9 cellular contexts compared by ENCODE assay signal in the genomic region with DNA sequence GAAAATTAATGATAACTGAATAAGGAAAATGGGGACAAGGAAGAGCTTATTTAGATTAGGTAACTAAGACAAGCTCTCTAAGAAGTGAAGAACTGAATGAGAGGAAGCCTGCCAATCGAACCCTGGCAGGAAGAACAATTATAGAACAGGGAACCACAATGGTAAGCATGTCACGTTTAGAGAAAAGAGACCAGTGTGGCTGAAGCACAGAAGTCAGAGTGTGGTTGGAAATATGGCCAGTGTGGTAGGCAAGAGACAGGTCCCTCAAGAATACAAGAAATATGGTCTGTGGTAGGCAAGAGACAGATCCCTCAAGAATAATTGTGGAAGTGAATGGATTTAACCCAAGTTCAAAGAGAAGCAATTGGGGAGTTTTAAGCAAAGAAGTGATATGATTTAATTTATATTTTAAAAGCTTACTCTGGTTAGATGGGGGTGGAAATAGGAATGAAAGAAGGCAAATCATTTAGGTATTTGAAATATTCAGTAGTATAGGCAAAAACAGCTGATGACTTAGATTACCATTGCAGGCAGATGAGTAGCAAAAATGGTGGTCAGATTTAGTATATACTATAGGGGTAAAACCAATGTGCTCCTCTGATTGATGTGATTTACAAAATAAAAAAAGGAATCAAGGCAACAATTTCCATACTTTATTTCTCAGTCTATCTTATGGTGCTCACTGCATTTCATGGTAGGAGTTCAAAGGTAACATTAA. TPM values are rescaled to one million over a fixed set of nuclear protein-coding genes. Genes with fewer than 3 reads are reported as not detected.
DNase-seq lines count a peak whose midpoint lies in the region; ATAC-seq lines count a peak whose summit lies in the region.
"Had no signal": no experiment of that assay in that cellular context is flagged by ENCODE, and none has a peak within 500 bp of the region (broad histone marks: within the 10 kb centered on the region; RNA-seq: fewer than 3 reads in every experiment).

No MANE protein-coding gene starts in this region.

- H4K91ac ChIP-seq in mesenchymal stem cell (ENCODE audit: low read length) = no peak overlapping the region

- H3K9ac ChIP-seq in mesenchymal stem cell (ENCODE audit: low read length) = no peak overlapping the region

- peak; percentile 69 for ATAC-seq in GM18520 (IDR thresholded peaks at IDR 0.05; ENCODE audit: unreplicated experiment)
- peak; percentile 92 for ATAC-seq in GM21526 (IDR thresholded peaks at IDR 0.05; ENCODE audit: low FRiP score, unreplicated experiment)
- peak; percentile 84 for ATAC-seq in HG03432 (IDR thresholded peaks at IDR 0.05; ENCODE audit: unreplicated experiment)
- ATAC-seq in right cardiac atrium = no peak

- H3K4ac ChIP-seq in mesenchymal stem cell (ENCODE audit: low read depth in 1 of 2, low read length in 2 of 2) = no peak overlapping the region

- H3K4me1 ChIP-seq in mesenchymal stem cell (ENCODE audit: control insufficient read depth, insufficient read depth, low read depth, low read length) (no peaks in the 10 kb centered on the region), right cardiac atrium (ENCODE audit: control insufficient read depth, insufficient read depth, low read length) (peaks cover 2% of the 10 kb centered on the region)

- no peak overlapping the region for H3K4me2 ChIP-seq in mesenchymal stem cell (ENCODE audit: low read length, poor library complexity, severe bottlenecking)

- H2AFZ ChIP-seq in mesenchymal stem cell (ENCODE audit: low read depth, low read length) = no peak overlapping the region

- WGBS in mesenchymal stem cell = 55% methylated on average over 2 of the region's 2 CpGs
- WGBS in right cardiac atrium = 41% methylated on average over 2 of the region's 2 CpGs

- H3K36me3 ChIP-seq in mesenchymal stem cell (ENCODE audit: control insufficient read depth in 1 of 2, insufficient read depth in 2 of 2, low read depth in 1 of 2, low read length in 2 of 2) = peaks cover 0 to 3% of the 10 kb centered on the region in 2 experiments

- intact Hi-C loops in right cardiac atrium (cut with DNase I) = no loop called here

- H3K27me3 ChIP-seq in mesenchymal stem cell (ENCODE audit: control insufficient read depth in 1 of 2, insufficient read depth in 1 of 2, low read length in 2 of 2) (no peaks in the 10 kb centered on the region), right cardiac atrium (ENCODE audit: control insufficient read depth, insufficient read depth) (no peaks in the 10 kb centered on the region)

- no peaks in the 10 kb centered on the region for H3K79me1 ChIP-seq in mesenchymal stem cell (replicated peaks; ENCODE audit: low read length, poor library complexity, severe bottlenecking)

- H2BK120ac ChIP-seq in mesenchymal stem cell (ENCODE audit: low read depth, low read length) = no peak overlapping the region

- H3K18ac ChIP-seq in mesenchymal stem cell (ENCODE audit: low read depth in 1 of 2, low read length in 2 of 2) = no peak overlapping the region

- no peak overlapping the region for H2BK15ac ChIP-seq in mesenchymal stem cell (ENCODE audit: low read depth, poor library complexity, severe bottlenecking)

- DNase-seq in mesenchymal stem cell (peak; percentile 6), SW 1271 (lab: John Stamatoyannopoulos, UW) (no peak), occipital lobe (lab: John Stamatoyannopoulos, UW) (no peak), SHP77 (lab: John Stamatoyannopoulos, UW) (no peak), right cardiac atrium (no peak)
- DNase-seq: NCI-H524 treated with DMSO at 0.1 percent for 48 hours had no signal

- no peak overlapping the region for H2AK5ac ChIP-seq in mesenchymal stem cell (ENCODE audit: low read length, severe bottlenecking)

- H3K23ac ChIP-seq in mesenchymal stem cell (ENCODE audit: low read length in 2 of 2) = no peak overlapping the region

- H4K8ac ChIP-seq in mesenchymal stem cell (ENCODE audit: low read length) = no peak overlapping the region

- H2BK5ac ChIP-seq in mesenchymal stem cell (ENCODE audit: low read depth, low read length, poor library complexity, severe bottlenecking) = no peak overlapping the region

- H3K27ac ChIP-seq in mesenchymal stem cell (ENCODE audit: low read length, poor library complexity, severe bottlenecking) = no peak overlapping the region
- H3K27ac ChIP-seq in right cardiac atrium (ENCODE audit: low read length) = no peak overlapping the region

- H2BK12ac ChIP-seq in mesenchymal stem cell (ENCODE audit: low read length in 2 of 2) = no peak overlapping the region

- H3K9me3 ChIP-seq in mesenchymal stem cell (ENCODE audit: control insufficient read depth, low read length) = no peaks in the 10 kb centered on the region
- no peaks in the 10 kb centered on the region for H3K9me3 ChIP-seq in right cardiac atrium (ENCODE audit: control insufficient read depth, low read length)

- H3K4me3 ChIP-seq in mesenchymal stem cell (ENCODE audit: insufficient read depth in 1 of 2, low read depth in 1 of 2, low read length in 2 of 2) = no peak overlapping the region
- no peak overlapping the region for H3K4me3 ChIP-seq in right cardiac atrium (ENCODE audit: low read length)

- H3K14ac ChIP-seq in mesenchymal stem cell (ENCODE audit: low read length in 2 of 2) = no peak overlapping the region

RNA-seq across cellular contexts. Expression of gene ERMN, which starts 38.8 kb away (rescaled TPM):
- polyA plus RNA-seq in mesenchymal stem cell (2013, experiment 1 of 2) = not detected
- not detected for polyA plus RNA-seq in mesenchymal stem cell (2013, experiment 2 of 2)
- 0.47 TPM for total RNA-seq in occipital lobe
- under 1 TPM; 0.06 to 0.40 (median 0.24) TPM for total RNA-seq in right cardiac atrium
- polyA plus RNA-seq in right cardiac atrium = 0.11 TPM

Comparison
In these comparisons a context has a peak if more than half of its experiments do, and no peak if none do; other contexts are left out.
1. ATAC-seq: peak in GM18520 (single experiment), GM21526 (single experiment) and HG03432 (single experiment); none in right cardiac atrium (0 of 2).